Comparison of ENCODE assay signal across 8 cellular contexts in genomic region chr7:5514440-5515035, GRCh38. TPM values are rescaled to one million over a fixed set of nuclear protein-coding genes. Genes with fewer than 3 reads are reported as not detected.
DNase-seq lines count a peak whose midpoint lies in the region; ATAC-seq and TF ChIP-seq lines count a peak whose summit lies in the region.

No MANE protein-coding gene starts in this region.

- no peaks in the 10 kb centered on the region for H4K20me1 ChIP-seq in DOHH2 (ENCODE audit: control insufficient read depth, insufficient read depth, low read depth, low read length)

- no peaks in the 10 kb centered on the region for H3K9me2 ChIP-seq in DOHH2 (replicated peaks; ENCODE audit: control insufficient read depth, low read length)

- in situ Hi-C loops in GM13977 (cut with MboI; ENCODE audit: low pct_unique_long_range_greater_than_20kb, low sequenced_read_pairs, unreplicated experiment), result no loop called here
- in situ Hi-C loops in G401 (cut with HindIII; ENCODE audit: low sequenced_read_pairs), result no loop called here

- TF ChIP-seq CTCF in DOHH2 (IDR thresholded peaks at IDR 0.05; ENCODE audit: low read depth, low read length, poor library complexity, severe bottlenecking), result no peak
- no peak for TF ChIP-seq CTCF in epithelial cell of proximal tubule (conservative IDR thresholded peaks at IDR 0.05; ENCODE audit: low read depth, low read length)
- no peak for TF ChIP-seq CTCF in ovary (IDR thresholded peaks at IDR 0.05)
- no peak for TF ChIP-seq CTCF in GM13977 (IDR thresholded peaks at IDR 0.05; ENCODE audit: extremely low read depth, insufficient read depth, missing control alignments)

- H3K4me1 ChIP-seq in DOHH2 (ENCODE audit: control insufficient read depth, low read length), result peaks cover 35% of the 10 kb centered on the region
- no peaks in the 10 kb centered on the region for H3K4me1 ChIP-seq in ovary (ENCODE audit: insufficient read depth)

- no peaks in the 10 kb centered on the region for H3K27me3 ChIP-seq in DOHH2 (ENCODE audit: control insufficient read depth, low read length)
- H3K27me3 ChIP-seq in ovary, result no peaks in the 10 kb centered on the region

- H3K27ac ChIP-seq in DOHH2 (ENCODE audit: low read depth, low read length) (no peak overlapping the region), ovary (peak overlapping the region; percentile 92 to 93)

- H3F3A ChIP-seq in DOHH2 (ENCODE audit: control insufficient read depth, insufficient read depth), result peaks cover 9% of the 10 kb centered on the region

- DNase-seq in RPMI7951 (ENCODE audit: low read depth), result peak; percentile 31
- DNase-seq in epithelial cell of proximal tubule (ENCODE audit: low read depth), result no peak
- peak in 1 of 5 donors; percentile 9 for DNase-seq in ovary
- no peak for DNase-seq in stimulated activated CD4-positive, alpha-beta T cell treated with anti-CD3 and anti-CD28 coated beads, Interleukin-4, amount 100 ng/mL, for 4 hours
- no peak for DNase-seq in GM13977 (ENCODE audit: low spot score)
- DNase-seq in G401 (ENCODE audit: low spot score), result no peak

- peak overlapping the region; percentile 97 for H3K4me2 ChIP-seq in DOHH2 (ENCODE audit: low read length)

- ATAC-seq in GM19324 (IDR thresholded peaks at IDR 0.05; ENCODE audit: low FRiP score, unreplicated experiment), result no peak

- no peak for TF ChIP-seq EP300 in ovary (IDR thresholded peaks at IDR 0.05)

- 63 to 71% (median 69%) methylated on average over 15 of the region's 15 CpGs for WGBS in ovary, 3 donors

- TF ChIP-seq POLR2A in ovary (IDR thresholded peaks at IDR 0.05), result no peak

- H3K9me3 ChIP-seq in DOHH2 (ENCODE audit: control insufficient read depth, insufficient read depth, low read length), result no peaks in the 10 kb centered on the region
- no peaks in the 10 kb centered on the region for H3K9me3 ChIP-seq in ovary

- H3K36me3 ChIP-seq in DOHH2 (ENCODE audit: control insufficient read depth, low read length), result peaks cover 22% of the 10 kb centered on the region
- H3K36me3 ChIP-seq in ovary, result no peaks in the 10 kb centered on the region

- intact Hi-C loops in ovary (cut with DNase I), result no loop called here

- H3K4me3 ChIP-seq in DOHH2 (ENCODE audit: low read length) (peak overlapping the region; percentile 84), epithelial cell of proximal tubule (ENCODE audit: low read depth, low read length) (peak overlapping the region; percentile 100), ovary (peak overlapping the region; percentile 97)

- peaks cover 48% of the 10 kb centered on the region for H3K79me2 ChIP-seq in DOHH2 (ENCODE audit: control insufficient read depth, low read length)

RNA-seq across cellular contexts. Expression of gene FBXL18, which starts 0.9 kb away (rescaled TPM):
- total RNA-seq in RPMI7951 (2014; rRNA removed; shearing (Covaris generic)), result 5.5 and 8.2 TPM in 2 replicates
- 15.5 and 26.4 TPM in 2 replicates for total RNA-seq in epithelial cell of proximal tubule
- 1 to 10 TPM; 2.1 to 8.8 (median 6.1) TPM for total RNA-seq in ovary
- polyA plus RNA-seq in ovary, result 1 to 10 TPM; 1.3 to 1.9 TPM
- total RNA-seq in G401 (2014; rRNA removed; shearing (Covaris generic)), result 2.7 and 3.3 TPM in 2 replicates

RNA-seq across cellular contexts. Expression of gene ACTB, which starts 15.9 kb away (rescaled TPM):
- 5,178 and 5,762 TPM in 2 replicates for total RNA-seq in RPMI7951 (2014; rRNA removed; shearing (Covaris generic))
- 4,535 and 5,218 TPM in 2 replicates for total RNA-seq in epithelial cell of proximal tubule
- total RNA-seq in ovary, result 1,000 to 10,000 TPM; 1,260 to 4,608 (median 3,127) TPM
- 1,000 to 10,000 TPM; 1,910 to 5,835 TPM for polyA plus RNA-seq in ovary
- 1,117 and 1,407 TPM in 2 replicates for total RNA-seq in G401 (2014; rRNA removed; shearing (Covaris generic))
